Comparison of ENCODE assay signal across 1 cellular context in genomic region chr5:10307206-10308148, GRCh38.
TF ChIP-seq lines count a peak whose summit lies in the region.

Gene CMBL, minus strand, starts transcription at chr5:10307902. Its CDS starts 17,140 bp downstream, at chr5:10290762.

TF ChIP-seq in K562, 482 proteins besides CTCF, POLR2A, EP300 and RAD21 (continued from another document and continues in another):
- TF ChIP-seq ZBTB11 (CRISPR knock-in tag; IDR thresholded peaks at IDR 0.05) = peak in 1 of 3 experiments; percentile 48; a peak in 1 of 6 replicates
- no peak for TF ChIP-seq TGIF2 (CRISPR knock-in tag; IDR thresholded peaks at IDR 0.05)
- TF ChIP-seq ZBTB9 (CRISPR knock-in tag; IDR thresholded peaks at IDR 0.05) = peak; percentile 41; the same call in 1 of the 2 replicates
- TF ChIP-seq NR4A1 (CRISPR knock-in tag; IDR thresholded peaks at IDR 0.05) = no peak
- peak; percentile 74 for TF ChIP-seq NR4A1 (tag; IDR thresholded peaks at IDR 0.05)
- no peak for TF ChIP-seq DDX20 (tag; IDR thresholded peaks at IDR 0.05; ENCODE audit: low read depth)
- TF ChIP-seq ZNF431 (CRISPR knock-in tag; IDR thresholded peaks at IDR 0.05) = peak; percentile 67
- no peak for TF ChIP-seq ZNF280A (IDR thresholded peaks at IDR 0.05; ENCODE audit: low read depth, partially characterized antibody)
- no peak for TF ChIP-seq HDAC6 (IDR thresholded peaks at IDR 0.05; ENCODE audit: low read depth, low read length)
- TF ChIP-seq BCL6 (CRISPR knock-in tag; IDR thresholded peaks at IDR 0.05) = no peak
- TF ChIP-seq BACH1 (tag; IDR thresholded peaks at IDR 0.05) = no peak
- TF ChIP-seq THAP7 (CRISPR knock-in tag; IDR thresholded peaks at IDR 0.05) = no peak
- no peak for TF ChIP-seq HMG20B (CRISPR knock-in tag; IDR thresholded peaks at IDR 0.05)
- peak; percentile 58 for TF ChIP-seq TOE1 (IDR thresholded peaks at IDR 0.05; ENCODE audit: borderline replicate concordance)
- no peak for TF ChIP-seq TOE1 (CRISPR knock-in tag; IDR thresholded peaks at IDR 0.05; ENCODE audit: borderline replicate concordance, low read depth)
- TF ChIP-seq DIDO1 (tag; IDR thresholded peaks at IDR 0.05; ENCODE audit: low read depth) = no peak; the same call in 1 of the 2 replicates
- TF ChIP-seq E2F6 (IDR thresholded peaks at IDR 0.05; ENCODE audit: borderline replicate concordance in 1 of 2, extremely low read depth in 1 of 2, insufficient read depth in 1 of 2, insufficient read length in 1 of 2, low read depth in 1 of 2, low read length in 1 of 2, poor library complexity in 1 of 2, severe bottlenecking in 1 of 2) = peak; percentile 60 to 71
- TF ChIP-seq ARHGAP35 (IDR thresholded peaks at IDR 0.05; ENCODE audit: partially characterized antibody) = peak; percentile 77
- 0 out of 2 replicates have a peak, but pooled peaks have one; percentile 77 for TF ChIP-seq CBX1 (IDR thresholded peaks at IDR 0.05; ENCODE audit: low read depth)
- peak; percentile 23; the same call in 1 of the 2 replicates for TF ChIP-seq ZBTB49 (CRISPR knock-in tag; IDR thresholded peaks at IDR 0.05; ENCODE audit: borderline replicate concordance)
- TF ChIP-seq NFATC3 (IDR thresholded peaks at IDR 0.05) = no peak
- TF ChIP-seq MAFF (IDR thresholded peaks at IDR 0.05; ENCODE audit: low read length) = no peak
- peak; percentile 41; the same call in 1 of the 2 replicates for TF ChIP-seq ETV5 (CRISPR knock-in tag; IDR thresholded peaks at IDR 0.05; ENCODE audit: low read depth)
- peak in 1 of 2 experiments; percentile 98; a peak in 3 of 4 replicates for TF ChIP-seq HDAC1 (IDR thresholded peaks at IDR 0.05)
- TF ChIP-seq LCOR (CRISPR knock-in tag; IDR thresholded peaks at IDR 0.05) = peak; percentile 31; the same call in 1 of the 2 replicates
- TF ChIP-seq TRIM25 (IDR thresholded peaks at IDR 0.05; ENCODE audit: borderline replicate concordance) = no peak
- TF ChIP-seq ETV6 (IDR thresholded peaks at IDR 0.05; ENCODE audit: borderline replicate concordance in 1 of 2, low read depth in 2 of 2, low read length in 1 of 2) = no peak
- no peak for TF ChIP-seq ETV6 (CRISPR knock-in tag; IDR thresholded peaks at IDR 0.05; ENCODE audit: borderline replicate concordance)
- TF ChIP-seq TBL1XR1 (IDR thresholded peaks at IDR 0.05; ENCODE audit: low read length in 2 of 2) = no peak
- TF ChIP-seq NR0B1 (IDR thresholded peaks at IDR 0.05; ENCODE audit: partially characterized antibody) = no peak
- TF ChIP-seq FIP1L1 (IDR thresholded peaks at IDR 0.05; ENCODE audit: low read depth, low read length, poor library complexity, severe bottlenecking) = peak; percentile 77
- no peak for TF ChIP-seq ZNF707 (CRISPR knock-in tag; conservative IDR thresholded peaks at IDR 0.05)
